ENCODE assay signal across 22 cellular contexts in genomic region chr3:10815487-10815886, GRCh38. TPM values are rescaled to one million over a fixed set of nuclear protein-coding genes. Genes with fewer than 3 reads are reported as not detected.
DNase-seq lines count a peak whose midpoint lies in the region; ATAC-seq and TF ChIP-seq lines count a peak whose summit lies in the region.
"Had no signal": no experiment of that assay in that cellular context is flagged by ENCODE, and none has a peak within 500 bp of the region (broad histone marks: within the 10 kb centered on the region; RNA-seq: fewer than 3 reads in every experiment).

No MANE protein-coding gene starts in this region.

- DNase-seq in NCI-H526 treated with DMSO at 0.1 percent for 48 hours (lab: John Stamatoyannopoulos, UW) = peak; percentile 67
- no peak for DNase-seq in DMS 273 (lab: John Stamatoyannopoulos, UW; ENCODE audit: unreplicated experiment)
- DNase-seq in activated CD4-positive, alpha-beta T cell treated with anti-CD3 and anti-CD28 coated beads for 48 hours = no peak
- DNase-seq in SKM-1 (lab: John Stamatoyannopoulos, UW; ENCODE audit: unreplicated experiment) = no peak
- DNase-seq in foreskin keratinocyte = no peak
- DNase-seq: activated CD8-positive, alpha-beta T cell treated with anti-CD3 and anti-CD28 coated beads, Interleukin-2, amount 10 ng/mL, durations not matched to agents 7 days and 5 days; central memory CD4-positive, alpha-beta T cell; COR-L47; effector memory CD8-positive, alpha-beta T cell; mesenchymal stem cell; NCI-H2081; NCI-H774; stimulated activated CD4-positive, alpha-beta T cell treated with anti-CD3 and anti-CD28 coated beads, Interleukin-4, amount 100 ng/mL, for 1 hour; stimulated activated CD8-positive, alpha-beta memory T cell treated with anti-CD3 and anti-CD28 coated beads, Interleukin-4, amount 100 ng/mL, for 48 hours; SW 1271 had no signal

- H3K4me3 ChIP-seq in esophagus (ENCODE audit: low read depth in 1 of 2, low read length in 2 of 2) = peak overlapping the region; percentile 43 to 64
- peak overlapping the region; percentile 63 for H3K4me3 ChIP-seq in neural cell (ENCODE audit: low read length)
- H3K4me3 ChIP-seq: GM12878 had no signal

- TF ChIP-seq EP300 in neural cell (conservative IDR thresholded peaks at IDR 0.05; ENCODE audit: poor library complexity, severe bottlenecking) = no peak

- H4K20me1 ChIP-seq in neural cell (ENCODE audit: insufficient read depth) = no peaks in the 10 kb centered on the region

- no peak overlapping the region for H2AFZ ChIP-seq in neural cell (ENCODE audit: low read depth, low read length)

- no peak for TF ChIP-seq RAD21 in neural cell (conservative IDR thresholded peaks at IDR 0.05)

- H3K9me3 ChIP-seq in ES-I3 (ENCODE audit: control insufficient read depth, insufficient read depth, low read length) (no peaks in the 10 kb centered on the region), esophagus (ENCODE audit: control insufficient read depth in 2 of 2, insufficient read depth in 1 of 2, low read depth in 1 of 2, low read length in 1 of 2) (peaks cover 0 to 6% of the 10 kb centered on the region in 2 donors), neural cell (ENCODE audit: low read length) (no peaks in the 10 kb centered on the region)

- H3K27ac ChIP-seq in esophagus (ENCODE audit: low read depth in 2 of 2, low read length in 1 of 2) (no peak overlapping the region), neural cell (ENCODE audit: low read length) (no peak overlapping the region), foreskin keratinocyte (no peak overlapping the region)

- H3F3A ChIP-seq in neural cell (ENCODE audit: insufficient read depth, low read length, poor library complexity, severe bottlenecking) = no peaks in the 10 kb centered on the region

- no peaks in the 10 kb centered on the region for H3K36me3 ChIP-seq in ES-I3 (ENCODE audit: insufficient read depth, low read length)
- peaks cover 0 to 4% of the 10 kb centered on the region in 2 donors for H3K36me3 ChIP-seq in esophagus (ENCODE audit: control insufficient read depth in 2 of 2, insufficient read depth in 2 of 2, low read length in 1 of 2)
- no peaks in the 10 kb centered on the region for H3K36me3 ChIP-seq in neural cell (ENCODE audit: insufficient read depth, low read length)

- peak overlapping the region; percentile 28; the same call in 1 of the 2 replicates for H3K9ac ChIP-seq in ES-I3 (ENCODE audit: low read depth, low read length)
- H3K9ac ChIP-seq in neural cell (ENCODE audit: low read length) = no peak overlapping the region

- no peaks in the 10 kb centered on the region for H3K9me2 ChIP-seq in neural cell (ENCODE audit: insufficient read depth, low read length)

- no peak overlapping the region for H3K4me2 ChIP-seq in neural cell (ENCODE audit: low read length)

- WGBS in esophagus, 2 donors = 76 to 77% methylated on average over 10 of the region's 10 CpGs

- H3K27me3 ChIP-seq in esophagus (ENCODE audit: control insufficient read depth in 1 of 2, insufficient read depth in 2 of 2, low read length in 2 of 2) (no peaks in the 10 kb centered on the region), neural cell (ENCODE audit: insufficient read depth, low read depth, low read length) (peaks cover 24% of the 10 kb centered on the region), foreskin keratinocyte (no peaks in the 10 kb centered on the region)

- no peak for ATAC-seq in foreskin keratinocyte
- ATAC-seq: activated CD8-positive, alpha-beta T cell treated with anti-CD3 and anti-CD28 coated beads, Interleukin-2, amount 10 ng/mL, durations not matched to agents 7 days and 5 days; effector memory CD8-positive, alpha-beta T cell; GM12878 had no signal

- no peaks in the 10 kb centered on the region for H3K79me2 ChIP-seq in neural cell (replicated peaks; ENCODE audit: insufficient read depth, low read length)

- TF ChIP-seq CTCF in neural cell (IDR thresholded peaks at IDR 0.05; ENCODE audit: poor library complexity, severe bottlenecking) = no peak
- no peak for TF ChIP-seq CTCF in foreskin keratinocyte (conservative IDR thresholded peaks at IDR 0.05)

- no peaks in the 10 kb centered on the region for H3K4me1 ChIP-seq in ES-I3 (ENCODE audit: insufficient read depth, low read length)
- peaks cover 0 to 7% of the 10 kb centered on the region in 2 donors for H3K4me1 ChIP-seq in esophagus (ENCODE audit: control insufficient read depth in 2 of 2, insufficient read depth in 2 of 2, low read length in 1 of 2)
- no peaks in the 10 kb centered on the region for H3K4me1 ChIP-seq in foreskin keratinocyte

TF ChIP-seq in neural cell, 6 proteins besides CTCF, POLR2A, EP300 and RAD21:
- TF ChIP-seq MXI1 (conservative IDR thresholded peaks at IDR 0.05; ENCODE audit: poor library complexity, severe bottlenecking) = no peak
- TF ChIP-seq TAF1 (IDR thresholded peaks at IDR 0.05; ENCODE audit: low read depth) = no peak
- TF ChIP-seq SMC3 (conservative IDR thresholded peaks at IDR 0.05; ENCODE audit: poor library complexity) = no peak
- TF ChIP-seq REST (IDR thresholded peaks at IDR 0.05; ENCODE audit: borderline replicate concordance) = no peak
- TF ChIP-seq EZH2 (IDR thresholded peaks at IDR 0.05; ENCODE audit: borderline replicate concordance, insufficient read depth, low read length, poor library complexity, severe bottlenecking) = no peak
- no peak for TF ChIP-seq POLR2AphosphoS5 (IDR thresholded peaks at IDR 0.05)

RNA-seq across cellular contexts. Expression of gene SLC6A11, which starts 0.5 kb away (rescaled TPM):
- polyA plus RNA-seq in esophagus (1 to 10 TPM; 6.1 to 7.3 TPM), neural cell (2.8 and 4.2 TPM in 2 replicates), foreskin keratinocyte (2.1 and 3.1 TPM in 2 replicates)
- polyA minus RNA-seq in neural cell = 5.0 and 5.8 TPM in 2 replicates
- 4.4 and 5.7 TPM in 2 replicates for total RNA-seq in foreskin keratinocyte
- total RNA-seq: activated CD8-positive, alpha-beta T cell treated with anti-CD3 and anti-CD28 coated beads, Interleukin-2, amount 10 ng/mL, durations not matched to agents 7 days and 5 days; activated T-helper 1 cell treated with anti-CD3 and anti-CD28 coated beads, Interleukin-12 subunit alpha, Interleukin-12 subunit beta, Interleukin-2, Interleukin-4 antibody, amounts not matched to agents 30 ng/mL and 10 ng/mL and 1 ng/mL, durations not matched to agents 14 hours and 24 hours and 36 hours; fibroblast of villous mesenchyme; GM12878; HT1080 had no signal
- polyA plus RNA-seq: GM12878 had no signal
